1 cellular context compared by ENCODE assay signal in genomic region chr1:109263597-109264378, GRCh38.
TF ChIP-seq lines count a peak whose summit lies in the region.

No MANE protein-coding gene starts in this region.

TF ChIP-seq in HepG2, 621 proteins besides CTCF, POLR2A, EP300 and RAD21 (continued from another document and continues in another):
- TF ChIP-seq ZNF503 (CRISPR knock-in tag; IDR thresholded peaks at IDR 0.05) (no peak; the same call in 1 of the 2 replicates), KLF15 (CRISPR knock-in tag; IDR thresholded peaks at IDR 0.05; ENCODE audit: borderline replicate concordance) (no peak), MED1 (CRISPR knock-in tag; IDR thresholded peaks at IDR 0.05) (peak; percentile 86), CENPX (CRISPR knock-in tag; IDR thresholded peaks at IDR 0.05) (no peak), ZNF879 (CRISPR knock-in tag; IDR thresholded peaks at IDR 0.05) (no peak), GLI4 (CRISPR knock-in tag; IDR thresholded peaks at IDR 0.05; ENCODE audit: borderline replicate concordance) (no peak), ZFAT (CRISPR knock-in tag; conservative IDR thresholded peaks at IDR 0.05) (no peak), ZNF224 (CRISPR knock-in tag; IDR thresholded peaks at IDR 0.05) (no peak), YEATS4 (CRISPR knock-in tag; IDR thresholded peaks at IDR 0.05; ENCODE audit: borderline replicate concordance) (peak; percentile 51; the same call in 1 of the 2 replicates), ZNF543 (CRISPR knock-in tag; IDR thresholded peaks at IDR 0.05) (peak; percentile 79; the same call in 1 of the 2 replicates), TCF7L2 (IDR thresholded peaks at IDR 0.05; ENCODE audit: low read depth, low read length) (no peak), ATAD3A (CRISPR knock-in tag; IDR thresholded peaks at IDR 0.05) (no peak), U2AF2 (IDR thresholded peaks at IDR 0.05; ENCODE audit: low read depth, low read length) (no peak), ZNF557 (CRISPR knock-in tag; IDR thresholded peaks at IDR 0.05) (0 out of 2 replicates have a peak, but pooled peaks have one; percentile 75), ZSCAN12 (CRISPR knock-in tag; IDR thresholded peaks at IDR 0.05) (no peak), GTF3A (CRISPR knock-in tag; conservative IDR thresholded peaks at IDR 0.05) (peak; percentile 67; the same call in 1 of the 2 replicates), ZNF572 (CRISPR knock-in tag; IDR thresholded peaks at IDR 0.05) (peak; percentile 92; the same call in 1 of the 2 replicates), ZSCAN5A (CRISPR knock-in tag; IDR thresholded peaks at IDR 0.05; ENCODE audit: borderline replicate concordance) (peak; percentile 56; the same call in 1 of the 2 replicates), ZFP90 (CRISPR knock-in tag; IDR thresholded peaks at IDR 0.05; ENCODE audit: borderline replicate concordance) (no peak; the same call in 1 of the 2 replicates), KLF16 (CRISPR knock-in tag; IDR thresholded peaks at IDR 0.05) (peak in 1 of 2 experiments; percentile 85; a peak in 1 of 4 replicates), ATF7 (IDR thresholded peaks at IDR 0.05) (no peak), ATF7 (CRISPR knock-in tag; IDR thresholded peaks at IDR 0.05) (0 out of 2 replicates have a peak, but pooled peaks have one; percentile 54), MEIS2 (CRISPR knock-in tag; IDR thresholded peaks at IDR 0.05) (0 out of 2 replicates have a peak, but pooled peaks have one; percentile 28), RORA (CRISPR knock-in tag; IDR thresholded peaks at IDR 0.05) (no peak), ZNF709 (CRISPR knock-in tag; IDR thresholded peaks at IDR 0.05) (peak; percentile 54; the same call in 1 of the 2 replicates), ZSCAN31 (CRISPR knock-in tag; IDR thresholded peaks at IDR 0.05; ENCODE audit: low read depth) (no peak; the same call in 1 of the 2 replicates)
- TF ChIP-seq, protein P1, sequence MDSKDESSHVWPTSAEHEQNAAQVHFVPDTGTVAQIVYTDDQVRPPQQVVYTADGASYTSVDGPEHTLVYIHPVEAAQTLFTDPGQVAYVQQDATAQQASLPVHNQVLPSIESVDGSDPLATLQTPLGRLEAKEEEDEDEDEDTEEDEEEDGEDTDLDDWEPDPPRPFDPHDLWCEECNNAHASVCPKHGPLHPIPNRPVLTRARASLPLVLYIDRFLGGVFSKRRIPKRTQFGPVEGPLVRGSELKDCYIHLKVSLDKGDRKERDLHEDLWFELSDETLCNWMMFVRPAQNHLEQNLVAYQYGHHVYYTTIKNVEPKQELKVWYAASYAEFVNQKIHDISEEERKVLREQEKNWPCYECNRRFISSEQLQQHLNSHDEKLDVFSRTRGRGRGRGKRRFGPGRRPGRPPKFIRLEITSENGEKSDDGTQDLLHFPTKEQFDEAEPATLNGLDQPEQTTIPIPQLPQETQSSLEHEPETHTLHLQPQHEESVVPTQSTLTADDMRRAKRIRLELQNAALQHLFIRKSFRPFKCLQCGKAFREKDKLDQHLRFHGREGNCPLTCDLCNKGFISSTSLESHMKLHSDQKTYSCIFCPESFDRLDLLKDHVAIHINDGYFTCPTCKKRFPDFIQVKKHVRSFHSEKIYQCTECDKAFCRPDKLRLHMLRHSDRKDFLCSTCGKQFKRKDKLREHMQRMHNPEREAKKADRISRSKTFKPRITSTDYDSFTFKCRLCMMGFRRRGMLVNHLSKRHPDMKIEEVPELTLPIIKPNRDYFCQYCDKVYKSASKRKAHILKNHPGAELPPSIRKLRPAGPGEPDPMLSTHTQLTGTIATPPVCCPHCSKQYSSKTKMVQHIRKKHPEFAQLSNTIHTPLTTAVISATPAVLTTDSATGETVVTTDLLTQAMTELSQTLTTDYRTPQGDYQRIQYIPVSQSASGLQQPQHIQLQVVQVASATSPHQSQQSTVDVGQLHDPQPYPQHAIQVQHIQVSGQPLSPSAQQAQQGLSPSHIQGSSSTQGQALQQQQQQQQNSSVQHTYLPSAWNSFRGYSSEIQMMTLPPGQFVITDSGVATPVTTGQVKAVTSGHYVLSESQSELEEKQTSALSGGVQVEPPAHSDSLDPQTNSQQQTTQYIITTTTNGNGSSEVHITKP (CRISPR knock-in tag; IDR thresholded peaks at IDR 0.05; ENCODE audit: low read depth): 0 out of 2 replicates have a peak, but pooled peaks have one; percentile 23
- TF ChIP-seq, protein P2, sequence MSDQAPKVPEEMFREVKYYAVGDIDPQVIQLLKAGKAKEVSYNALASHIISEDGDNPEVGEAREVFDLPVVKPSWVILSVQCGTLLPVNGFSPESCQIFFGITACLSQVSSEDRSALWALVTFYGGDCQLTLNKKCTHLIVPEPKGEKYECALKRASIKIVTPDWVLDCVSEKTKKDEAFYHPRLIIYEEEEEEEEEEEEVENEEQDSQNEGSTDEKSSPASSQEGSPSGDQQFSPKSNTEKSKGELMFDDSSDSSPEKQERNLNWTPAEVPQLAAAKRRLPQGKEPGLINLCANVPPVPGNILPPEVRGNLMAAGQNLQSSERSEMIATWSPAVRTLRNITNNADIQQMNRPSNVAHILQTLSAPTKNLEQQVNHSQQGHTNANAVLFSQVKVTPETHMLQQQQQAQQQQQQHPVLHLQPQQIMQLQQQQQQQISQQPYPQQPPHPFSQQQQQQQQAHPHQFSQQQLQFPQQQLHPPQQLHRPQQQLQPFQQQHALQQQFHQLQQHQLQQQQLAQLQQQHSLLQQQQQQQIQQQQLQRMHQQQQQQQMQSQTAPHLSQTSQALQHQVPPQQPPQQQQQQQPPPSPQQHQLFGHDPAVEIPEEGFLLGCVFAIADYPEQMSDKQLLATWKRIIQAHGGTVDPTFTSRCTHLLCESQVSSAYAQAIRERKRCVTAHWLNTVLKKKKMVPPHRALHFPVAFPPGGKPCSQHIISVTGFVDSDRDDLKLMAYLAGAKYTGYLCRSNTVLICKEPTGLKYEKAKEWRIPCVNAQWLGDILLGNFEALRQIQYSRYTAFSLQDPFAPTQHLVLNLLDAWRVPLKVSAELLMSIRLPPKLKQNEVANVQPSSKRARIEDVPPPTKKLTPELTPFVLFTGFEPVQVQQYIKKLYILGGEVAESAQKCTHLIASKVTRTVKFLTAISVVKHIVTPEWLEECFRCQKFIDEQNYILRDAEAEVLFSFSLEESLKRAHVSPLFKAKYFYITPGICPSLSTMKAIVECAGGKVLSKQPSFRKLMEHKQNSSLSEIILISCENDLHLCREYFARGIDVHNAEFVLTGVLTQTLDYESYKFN (CRISPR knock-in tag; conservative IDR thresholded peaks at IDR 0.05): peak; percentile 55
- TF ChIP-seq, protein P3, sequence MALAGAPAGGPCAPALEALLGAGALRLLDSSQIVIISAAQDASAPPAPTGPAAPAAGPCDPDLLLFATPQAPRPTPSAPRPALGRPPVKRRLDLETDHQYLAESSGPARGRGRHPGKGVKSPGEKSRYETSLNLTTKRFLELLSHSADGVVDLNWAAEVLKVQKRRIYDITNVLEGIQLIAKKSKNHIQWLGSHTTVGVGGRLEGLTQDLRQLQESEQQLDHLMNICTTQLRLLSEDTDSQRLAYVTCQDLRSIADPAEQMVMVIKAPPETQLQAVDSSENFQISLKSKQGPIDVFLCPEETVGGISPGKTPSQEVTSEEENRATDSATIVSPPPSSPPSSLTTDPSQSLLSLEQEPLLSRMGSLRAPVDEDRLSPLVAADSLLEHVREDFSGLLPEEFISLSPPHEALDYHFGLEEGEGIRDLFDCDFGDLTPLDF (CRISPR knock-in tag; IDR thresholded peaks at IDR 0.05): no peak
- TF ChIP-seq, protein P4, sequence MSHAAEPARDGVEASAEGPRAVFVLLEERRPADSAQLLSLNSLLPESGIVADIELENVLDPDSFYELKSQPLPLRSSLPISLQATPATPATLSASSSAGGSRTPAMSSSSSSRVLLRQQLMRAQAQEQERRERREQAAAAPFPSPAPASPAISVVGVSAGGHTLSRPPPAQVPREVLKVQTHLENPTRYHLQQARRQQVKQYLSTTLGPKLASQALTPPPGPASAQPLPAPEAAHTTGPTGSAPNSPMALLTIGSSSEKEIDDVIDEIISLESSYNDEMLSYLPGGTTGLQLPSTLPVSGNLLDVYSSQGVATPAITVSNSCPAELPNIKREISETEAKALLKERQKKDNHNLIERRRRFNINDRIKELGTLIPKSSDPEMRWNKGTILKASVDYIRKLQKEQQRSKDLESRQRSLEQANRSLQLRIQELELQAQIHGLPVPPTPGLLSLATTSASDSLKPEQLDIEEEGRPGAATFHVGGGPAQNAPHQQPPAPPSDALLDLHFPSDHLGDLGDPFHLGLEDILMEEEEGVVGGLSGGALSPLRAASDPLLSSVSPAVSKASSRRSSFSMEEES (CRISPR knock-in tag; IDR thresholded peaks at IDR 0.05): peak; percentile 81; the same call in 1 of the 2 replicates
- TF ChIP-seq, protein P5, sequence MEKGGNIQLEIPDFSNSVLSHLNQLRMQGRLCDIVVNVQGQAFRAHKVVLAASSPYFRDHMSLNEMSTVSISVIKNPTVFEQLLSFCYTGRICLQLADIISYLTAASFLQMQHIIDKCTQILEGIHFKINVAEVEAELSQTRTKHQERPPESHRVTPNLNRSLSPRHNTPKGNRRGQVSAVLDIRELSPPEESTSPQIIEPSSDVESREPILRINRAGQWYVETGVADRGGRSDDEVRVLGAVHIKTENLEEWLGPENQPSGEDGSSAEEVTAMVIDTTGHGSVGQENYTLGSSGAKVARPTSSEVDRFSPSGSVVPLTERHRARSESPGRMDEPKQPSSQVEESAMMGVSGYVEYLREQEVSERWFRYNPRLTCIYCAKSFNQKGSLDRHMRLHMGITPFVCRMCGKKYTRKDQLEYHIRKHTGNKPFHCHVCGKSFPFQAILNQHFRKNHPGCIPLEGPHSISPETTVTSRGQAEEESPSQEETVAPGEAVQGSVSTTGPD (CRISPR knock-in tag; IDR thresholded peaks at IDR 0.05): no peak
- TF ChIP-seq, protein P6, sequence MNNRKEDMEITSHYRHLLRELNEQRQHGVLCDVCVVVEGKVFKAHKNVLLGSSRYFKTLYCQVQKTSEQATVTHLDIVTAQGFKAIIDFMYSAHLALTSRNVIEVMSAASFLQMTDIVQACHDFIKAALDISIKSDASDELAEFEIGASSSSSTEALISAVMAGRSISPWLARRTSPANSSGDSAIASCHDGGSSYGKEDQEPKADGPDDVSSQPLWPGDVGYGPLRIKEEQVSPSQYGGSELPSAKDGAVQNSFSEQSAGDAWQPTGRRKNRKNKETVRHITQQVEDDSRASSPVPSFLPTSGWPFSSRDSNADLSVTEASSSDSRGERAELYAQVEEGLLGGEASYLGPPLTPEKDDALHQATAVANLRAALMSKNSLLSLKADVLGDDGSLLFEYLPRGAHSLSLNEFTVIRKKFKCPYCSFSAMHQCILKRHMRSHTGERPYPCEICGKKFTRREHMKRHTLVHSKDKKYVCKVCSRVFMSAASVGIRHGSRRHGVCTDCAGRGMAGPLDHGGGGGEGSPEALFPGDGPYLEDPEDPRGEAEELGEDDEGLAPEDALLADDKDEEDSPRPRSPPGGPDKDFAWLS (CRISPR knock-in tag; IDR thresholded peaks at IDR 0.05; ENCODE audit: borderline replicate concordance): no peak
- TF ChIP-seq, protein P7, sequence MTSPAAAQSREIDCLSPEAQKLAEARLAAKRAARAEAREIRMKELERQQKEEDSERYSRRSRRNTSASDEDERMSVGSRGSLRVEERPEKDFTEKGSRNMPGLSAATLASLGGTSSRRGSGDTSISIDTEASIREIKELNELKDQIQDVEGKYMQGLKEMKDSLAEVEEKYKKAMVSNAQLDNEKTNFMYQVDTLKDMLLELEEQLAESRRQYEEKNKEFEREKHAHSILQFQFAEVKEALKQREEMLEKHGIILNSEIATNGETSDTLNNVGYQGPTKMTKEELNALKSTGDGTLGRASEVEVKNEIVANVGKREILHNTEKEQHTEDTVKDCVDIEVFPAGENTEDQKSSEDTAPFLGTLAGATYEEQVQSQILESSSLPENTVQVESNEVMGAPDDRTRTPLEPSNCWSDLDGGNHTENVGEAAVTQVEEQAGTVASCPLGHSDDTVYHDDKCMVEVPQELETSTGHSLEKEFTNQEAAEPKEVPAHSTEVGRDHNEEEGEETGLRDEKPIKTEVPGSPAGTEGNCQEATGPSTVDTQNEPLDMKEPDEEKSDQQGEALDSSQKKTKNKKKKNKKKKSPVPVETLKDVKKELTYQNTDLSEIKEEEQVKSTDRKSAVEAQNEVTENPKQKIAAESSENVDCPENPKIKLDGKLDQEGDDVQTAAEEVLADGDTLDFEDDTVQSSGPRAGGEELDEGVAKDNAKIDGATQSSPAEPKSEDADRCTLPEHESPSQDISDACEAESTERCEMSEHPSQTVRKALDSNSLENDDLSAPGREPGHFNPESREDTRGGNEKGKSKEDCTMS (CRISPR knock-in tag; conservative IDR thresholded peaks at IDR 0.05): no peak
